In genomic region chr4:88722828-88723227, GRCh38 we compare ENCODE assay signal across 15 cellular contexts.
"Had no signal": no experiment of that assay in that cellular context is flagged by ENCODE, and none has a peak within 500 bp of the region (broad histone marks: within the 10 kb centered on the region; RNA-seq: fewer than 3 reads in every experiment).

No MANE protein-coding gene starts in this region.

- H3K4me3 ChIP-seq: coronary artery, ovary, transverse colon had no signal

- DNase-seq: activated CD4-positive, alpha-beta T cell treated with anti-CD3 and anti-CD28 coated beads for 1 hour; activated CD8-positive, alpha-beta memory T cell treated with anti-CD3 and anti-CD28 coated beads for 24 hours; activated CD8-positive, alpha-beta memory T cell treated with anti-CD3 and anti-CD28 coated beads, Interleukin-2, amount 50 U/mL, for 48 hours; activated gamma-delta T cell treated with Interleukin-2 at 50 U/mL for 16 hours; central memory CD4-positive, alpha-beta T cell; erythroblast; head of caudate nucleus; natural killer cell; ovary; stimulated activated CD8-positive, alpha-beta memory T cell treated with anti-CD3 and anti-CD28 coated beads, Interleukin-4, amount 100 ng/mL, for 48 hours; stimulated activated naive CD4-positive, alpha-beta T cell treated with Interleukin-2 at 50 U/mL for 16 hours; substantia nigra; transverse colon; WERI-Rb-1 had no signal

- H3K36me3 ChIP-seq: ovary had no signal

- H3K4me1 ChIP-seq: transverse colon had no signal

- ATAC-seq: natural killer cell had no signal

- H3K27ac ChIP-seq: ovary, transverse colon, WERI-Rb-1 had no signal

- H3K27me3 ChIP-seq: ovary, transverse colon had no signal
